In the genomic region with DNA sequence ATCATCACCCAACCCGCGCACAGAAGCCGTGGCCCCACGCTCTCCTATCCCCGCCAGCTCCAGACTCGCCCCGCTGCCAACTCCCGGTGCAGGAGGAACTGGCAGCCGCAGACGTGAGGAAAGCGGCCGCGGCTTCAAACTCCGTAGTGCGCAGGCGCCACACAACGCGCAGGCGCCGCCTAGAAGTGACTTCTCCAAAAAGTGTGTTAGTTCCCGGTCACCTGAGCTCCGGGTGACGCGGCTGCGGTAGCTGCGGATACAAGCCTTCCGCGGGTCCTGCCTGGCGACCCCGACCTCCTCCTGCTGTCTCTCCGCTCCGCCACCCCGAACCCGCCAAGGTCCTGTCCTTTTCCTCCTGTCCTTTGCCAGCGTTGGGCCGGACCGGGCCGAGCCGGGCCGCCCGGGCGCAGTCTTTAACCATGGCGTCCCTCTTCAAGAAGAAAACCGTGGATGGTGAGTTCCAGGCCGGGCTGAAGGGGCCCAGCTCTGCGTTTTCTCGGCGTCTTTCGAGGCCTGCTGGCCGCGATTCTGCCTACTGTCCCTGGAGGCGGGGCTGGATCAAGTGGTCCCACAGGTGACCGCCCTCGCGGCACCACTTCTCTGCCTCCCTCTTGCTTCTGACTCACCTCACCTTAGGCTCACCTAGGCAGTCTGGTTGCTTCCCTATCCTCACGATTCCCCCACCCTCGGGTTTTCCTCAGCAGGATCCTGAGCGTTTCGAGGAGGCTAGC, we compare ENCODE assay signal across 8 cellular contexts. TPM values are rescaled to one million over a fixed set of nuclear protein-coding genes. Genes with fewer than 3 reads are reported as not detected.
DNase-seq lines count a peak whose midpoint lies in the region; ATAC-seq and TF ChIP-seq lines count a peak whose summit lies in the region.

A gene with protein sequence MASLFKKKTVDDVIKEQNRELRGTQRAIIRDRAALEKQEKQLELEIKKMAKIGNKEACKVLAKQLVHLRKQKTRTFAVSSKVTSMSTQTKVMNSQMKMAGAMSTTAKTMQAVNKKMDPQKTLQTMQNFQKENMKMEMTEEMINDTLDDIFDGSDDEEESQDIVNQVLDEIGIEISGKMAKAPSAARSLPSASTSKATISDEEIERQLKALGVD (plus strand): TSS at position 206 of the 731 bp plus-strand sequence. CDS start 214 bp downstream, at position 420.

- H4K20me1 ChIP-seq in PC-3 (ENCODE audit: low read length): peaks cover 34% of the 10 kb centered on the region

- peak within 1 kb of the TSS; percentile 94 for H3K4me3 ChIP-seq in Jurkat, Clone E6-1 (ENCODE audit: low read length)
- H3K4me3 ChIP-seq in PC-3 (ENCODE audit: low read length) (peak within 1 kb of the TSS; percentile 87), mucosa of descending colon (peak within 1 kb of the TSS; percentile 71)

- intact Hi-C loops in PC-3 (cut with micrococcal nuclease): loop anchor here (1.0 kb wide), 3 partner anchors 21 to 106 kb away; no protein-coding TSS in a partner anchor
- intact Hi-C loops in mucosa of descending colon (cut with DNase I, micrococcal nuclease): no loop called here

- H3K9me2 ChIP-seq in PC-3 (replicated peaks; ENCODE audit: low read length): no peaks in the 10 kb centered on the region

- ATAC-seq in GM21717 (IDR thresholded peaks at IDR 0.05; ENCODE audit: unreplicated experiment) (peak; percentile 98), PC-3 (peak; percentile 83), mucosa of descending colon (peak; percentile 98)

- DNase-seq in DMS53 (lab: John Stamatoyannopoulos, UW): peak; percentile 86
- DNase-seq in Jurkat, Clone E6-1 (ENCODE audit: low read depth, low spot score): peak; percentile 86
- DNase-seq in PC-3: peak; percentile 96
- DNase-seq in activated T-cell treated with anti-CD3 and anti-CD28 coated beads for 48 hours (ENCODE audit: low read depth): peak; percentile 87
- peak; percentile 68 for DNase-seq in epithelial cell of prostate (ENCODE audit: low read depth, low spot score)
- peak; percentile 95 to 96 (median 96) for DNase-seq in mucosa of descending colon
- peak; percentile 85 to 87 for DNase-seq in stimulated activated CD8-positive, alpha-beta memory T cell treated with anti-CD3 and anti-CD28 coated beads, Interleukin-4, amount 100 ng/mL, for 1 hour (ENCODE audit: low read depth in 2 of 2, low spot score in 1 of 2)

- H2AFZ ChIP-seq in PC-3 (ENCODE audit: low read length): peak within 1 kb of the TSS; percentile 91

- peaks cover 12% of the 10 kb centered on the region for H3K36me3 ChIP-seq in PC-3 (ENCODE audit: low read depth, low read length)
- no peaks in the 10 kb centered on the region for H3K36me3 ChIP-seq in mucosa of descending colon (ENCODE audit: low read depth)

- H3K27me3 ChIP-seq in PC-3 (ENCODE audit: low read length): no peaks in the 10 kb centered on the region

- H3K4me2 ChIP-seq in PC-3 (ENCODE audit: low read length): peak within 1 kb of the TSS; percentile 89

- H3K9ac ChIP-seq in PC-3 (ENCODE audit: low read length): peak within 1 kb of the TSS; percentile 95

- BruUV-seq in PC-3 (replicated peaks; lab: Mats Ljungman, UMichigan): no TSS peak

- POLR2A ChIA-PET in PC-3 (lab: Charles Lee; ENCODE audit: unreplicated experiment): interaction anchor here (0.7 to 1.0 kb wide), 8 partner anchors 15 to 267 kb away, joined by 3 read pairs; no protein-coding TSS in a partner anchor

- H3K4me1 ChIP-seq in PC-3 (ENCODE audit: insufficient read depth, low read length) (peaks cover 25% of the 10 kb centered on the region; the same call in 1 of the 2 replicates), mucosa of descending colon (ENCODE audit: low read depth) (peaks cover 6% of the 10 kb centered on the region)

- H3K27ac ChIP-seq in PC-3 (ENCODE audit: low read length): peak within 1 kb of the TSS; percentile 90
- H3K27ac ChIP-seq in epithelial cell of prostate: peak within 1 kb of the TSS; percentile 93

- TF ChIP-seq CTCF in PC-3 (conservative IDR thresholded peaks at IDR 0.05; ENCODE audit: low read depth, low read length): no peak
- TF ChIP-seq CTCF in mucosa of descending colon (IDR thresholded peaks at IDR 0.05): no peak

- H3K9me3 ChIP-seq in PC-3 (ENCODE audit: low read length): no peaks in the 10 kb centered on the region
- H3K9me3 ChIP-seq in mucosa of descending colon: no peaks in the 10 kb centered on the region

- CTCF ChIA-PET in PC-3 (lab: Charles Lee): interaction anchor here (0.6 kb wide), 1 partner anchor 22 kb away, joined by 3 read pairs; no protein-coding TSS in a partner anchor

- H3F3A ChIP-seq in PC-3 (ENCODE audit: low read length, unreplicated experiment): no peaks in the 10 kb centered on the region

- H3K79me2 ChIP-seq in PC-3 (ENCODE audit: low read length): peaks cover 59% of the 10 kb centered on the region

RNA-seq across cellular contexts. Expression of the gene that starts here (rescaled TPM):
- 18.3 TPM for polyA plus RNA-seq in Jurkat, Clone E6-1 (2012; ENCODE audit: insufficient read depth, insufficient read length)
- total RNA-seq in PC-3 (2014; rRNA removed) (40.1 and 49.4 TPM in 2 replicates), mucosa of descending colon (10 to 100 TPM; 63.8 to 90.1 (median 83.3) TPM)

Comparison
In these comparisons a context has a peak if more than half of its experiments do, and no peak if none do; other contexts are left out.
1. Peak in every context shown above with its lines: DNase-seq, ATAC-seq, H3K4me3 ChIP-seq and H3K27ac ChIP-seq.